Comparison of ENCODE assay signal across 8 cellular contexts in the genomic region with DNA sequence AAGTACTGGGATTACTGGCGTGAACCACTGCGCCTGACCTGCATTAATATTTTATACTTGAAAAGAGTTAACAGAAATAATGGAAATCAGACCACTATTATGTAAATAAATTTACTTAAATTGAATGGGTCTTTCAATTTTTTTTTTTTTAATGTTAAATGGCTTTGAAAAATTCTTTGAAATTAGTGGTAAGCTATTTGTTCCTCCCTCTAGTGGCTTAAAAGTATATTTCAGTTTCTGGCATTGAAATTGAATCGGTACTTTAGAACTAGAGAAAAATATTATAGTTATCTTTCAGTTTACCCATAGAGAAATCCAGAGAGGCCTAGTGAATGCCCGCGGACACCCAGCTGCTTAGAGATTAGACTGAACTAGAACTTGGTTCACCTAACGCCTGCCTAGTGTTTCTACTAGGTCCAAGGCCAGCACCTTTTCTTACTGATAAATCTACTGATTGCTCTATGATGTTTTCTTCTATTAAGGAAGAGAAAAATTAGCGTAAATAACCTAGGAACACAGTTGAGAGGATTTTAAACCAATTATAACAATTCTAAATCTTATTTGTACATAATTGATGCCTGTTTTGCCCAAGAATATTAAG.
A peak's percentile ranks its signal among the peaks of the same experiment; 100 is the strongest.
DNase-seq lines count a peak whose midpoint lies in the region; ATAC-seq, FAIRE-seq and TF ChIP-seq lines count a peak whose summit lies in the region.

No MANE protein-coding gene starts in this region.

- peak; percentile 47 for FAIRE-seq in GM18507 (lab: Jason Lieb, UNC)

- TF ChIP-seq CTCF in AG10803 (conservative IDR thresholded peaks at IDR 0.05; ENCODE audit: low read length): peak; percentile 66
- peak; percentile 37 for TF ChIP-seq CTCF in kidney epithelial cell (IDR thresholded peaks at IDR 0.05; ENCODE audit: insufficient read depth, low read length, poor library complexity, severe bottlenecking)

- no peak overlapping the region for H3K4me3 Mint-ChIP-seq in stimulated activated naive CD8-positive, alpha-beta T cell treated with anti-CD3 and anti-CD28 coated beads, Interleukin-15, amount 100 ng/mL, for 72 hours

- no peaks in the 10 kb centered on the region for H3K4me1 Mint-ChIP-seq in stimulated activated naive CD8-positive, alpha-beta T cell treated with anti-CD3 and anti-CD28 coated beads, Interleukin-15, amount 100 ng/mL, for 72 hours

- no peaks in the 10 kb centered on the region for H3K36me3 ChIP-seq in kidney epithelial cell (ENCODE audit: control insufficient read depth, insufficient read depth, low read length)

- H3K27me3 Mint-ChIP-seq in stimulated activated naive CD8-positive, alpha-beta T cell treated with anti-CD3 and anti-CD28 coated beads, Interleukin-15, amount 100 ng/mL, for 72 hours: no peaks in the 10 kb centered on the region

- no peak overlapping the region for H3K27ac Mint-ChIP-seq in stimulated activated naive CD8-positive, alpha-beta T cell treated with anti-CD3 and anti-CD28 coated beads, Interleukin-15, amount 100 ng/mL, for 72 hours

- H3K4me3 ChIP-seq in AG10803 (ENCODE audit: low read length) (no peak overlapping the region), kidney epithelial cell (ENCODE audit: low read depth, low read length) (no peak overlapping the region)

- H3K27me3 ChIP-seq in kidney epithelial cell (ENCODE audit: control insufficient read depth, insufficient read depth, low read length): no peaks in the 10 kb centered on the region

- no peak for ATAC-seq in HG03378 (IDR thresholded peaks at IDR 0.05; ENCODE audit: unreplicated experiment)
- ATAC-seq in GM18868 (IDR thresholded peaks at IDR 0.05; ENCODE audit: unreplicated experiment): no peak
- no peak for ATAC-seq in stimulated activated naive CD8-positive, alpha-beta T cell treated with anti-CD3 and anti-CD28 coated beads, Interleukin-15, amount 100 ng/mL, for 72 hours
- no peak for ATAC-seq in esophagus mucosa

- DNase-seq in AG10803 (ENCODE audit: low read depth) (peak; percentile 37), GM18507 (ENCODE audit: extremely low spot score, insufficient read length, low read depth) (no peak), SW480 (ENCODE audit: low spot score) (peak; percentile 35), kidney epithelial cell (ENCODE audit: low read depth) (no peak)
- no peak for DNase-seq in stimulated activated naive CD8-positive, alpha-beta T cell treated with anti-CD3 and anti-CD28 coated beads, Interleukin-15, amount 100 ng/mL, for 72 hours

- H3K9me3 Mint-ChIP-seq in stimulated activated naive CD8-positive, alpha-beta T cell treated with anti-CD3 and anti-CD28 coated beads, Interleukin-15, amount 100 ng/mL, for 72 hours: peaks cover 0 to 5% of the 10 kb centered on the region in 2 donors

Comparison
In these comparisons a context has a peak if more than half of its experiments do, and no peak if none do; other contexts are left out.
1. DNase-seq: peak in AG10803 (single experiment) and SW480 (single experiment); none in GM18507 (single experiment), kidney epithelial cell (single experiment) and stimulated activated naive CD8-positive, alpha-beta T cell treated with anti-CD3 and anti-CD28 coated beads, Interleukin-15, amount 100 ng/mL, for 72 hours (0 of 2).